In genomic region chr2:190859347-190860297, GRCh38 we compare ENCODE assay signal across 12 cellular contexts. TPM values are rescaled to one million over a fixed set of nuclear protein-coding genes. Genes with fewer than 3 reads are reported as not detected.
DNase-seq lines count a peak whose midpoint lies in the region; ATAC-seq and TF ChIP-seq lines count a peak whose summit lies in the region.
"Had no signal": no experiment of that assay in that cellular context is flagged by ENCODE, and none has a peak within 500 bp of the region (broad histone marks: within the 10 kb centered on the region; RNA-seq: fewer than 3 reads in every experiment).

No MANE protein-coding gene starts in this region.

- H3K27ac ChIP-seq in GM23338 (ENCODE audit: low read depth): peak overlapping the region; percentile 87
- peak overlapping the region; percentile 85 for H3K27ac ChIP-seq in SJSA1
- peak overlapping the region in 3 of 4 donors; percentile 39 to 59 (median 58) for H3K27ac ChIP-seq in sigmoid colon
- no peak overlapping the region for H3K27ac ChIP-seq in prostate gland
- H3K27ac ChIP-seq: heart right ventricle had no signal

- H3K27me3 Mint-ChIP-seq in GM23338 (ENCODE audit: insufficient read depth, low read depth, poor library complexity): peaks cover 6% of the 10 kb centered on the region
- no peaks in the 10 kb centered on the region for H3K27me3 Mint-ChIP-seq in activated T-helper 2 cell treated with anti-CD3 and anti-CD28 coated beads, Interferon-gamma antibody, Interleukin-2, Interleukin-4, amounts not matched to agents 10 μg/mL and 5 μg/mL and 100 μg/mL, durations not matched to agents 14 hours and 24 hours and 36 hours (ENCODE audit: low read depth)

- no peaks in the 10 kb centered on the region for H3K79me2 ChIP-seq in GM23338 (replicated peaks; ENCODE audit: insufficient read depth)

- H3K4me3 ChIP-seq in GM23338 (peak overlapping the region; percentile 20; the same call in 1 of the 2 replicates), SJSA1 (no peak overlapping the region), sigmoid colon (no peak overlapping the region), prostate gland (no peak overlapping the region)
- H3K4me3 ChIP-seq: heart right ventricle had no signal

- H3K36me3 ChIP-seq in GM23338 (ENCODE audit: insufficient read depth) (no peaks in the 10 kb centered on the region), SJSA1 (no peaks in the 10 kb centered on the region), sigmoid colon (no peaks in the 10 kb centered on the region), prostate gland (no peaks in the 10 kb centered on the region)
- H3K36me3 ChIP-seq: heart right ventricle had no signal

- H3K4me2 ChIP-seq in GM23338: peak overlapping the region; percentile 56

- no peak for TF ChIP-seq EP300 in sigmoid colon (IDR thresholded peaks at IDR 0.05)

- H3K4me1 Mint-ChIP-seq in GM23338: peaks cover 54% of the 10 kb centered on the region
- H3K4me1 Mint-ChIP-seq in activated T-helper 2 cell treated with anti-CD3 and anti-CD28 coated beads, Interferon-gamma antibody, Interleukin-2, Interleukin-4, amounts not matched to agents 10 μg/mL and 5 μg/mL and 100 μg/mL, durations not matched to agents 14 hours and 24 hours and 36 hours (ENCODE audit: low read depth): peaks cover 17% of the 10 kb centered on the region

- H3K36me3 Mint-ChIP-seq in GM23338 (ENCODE audit: low read depth): peaks cover 12% of the 10 kb centered on the region; the same call in 1 of the 3 replicates
- H3K36me3 Mint-ChIP-seq in activated T-helper 2 cell treated with anti-CD3 and anti-CD28 coated beads, Interferon-gamma antibody, Interleukin-2, Interleukin-4, amounts not matched to agents 10 μg/mL and 5 μg/mL and 100 μg/mL, durations not matched to agents 14 hours and 24 hours and 36 hours (ENCODE audit: low read depth): peaks cover 14% of the 10 kb centered on the region
- H3K36me3 Mint-ChIP-seq: stimulated activated effector memory CD8-positive, alpha-beta T cell treated with anti-CD3 and anti-CD28 coated beads, Interleukin-12 subunit alpha, Interleukin-12 subunit beta, amount 100 ng/mL, for 72 hours had no signal

- H3F3A ChIP-seq in GM23338 (replicated peaks; ENCODE audit: low read depth): peaks cover 6% of the 10 kb centered on the region; the same call in 1 of the 2 replicates

- no peak for TF ChIP-seq POLR2A in sigmoid colon (IDR thresholded peaks at IDR 0.05)
- TF ChIP-seq POLR2A in prostate gland (IDR thresholded peaks at IDR 0.05): no peak

- no peaks in the 10 kb centered on the region for H3K9me2 ChIP-seq in GM23338 (ENCODE audit: insufficient read depth)

- H3K27me3 ChIP-seq in GM23338 (ENCODE audit: insufficient read depth) (no peaks in the 10 kb centered on the region), SJSA1 (replicated peaks) (no peaks in the 10 kb centered on the region), sigmoid colon (no peaks in the 10 kb centered on the region), prostate gland (replicated peaks; ENCODE audit: insufficient read depth) (no peaks in the 10 kb centered on the region)
- H3K27me3 ChIP-seq: heart right ventricle had no signal

- H3K4me1 ChIP-seq in GM23338 (ENCODE audit: insufficient read depth) (peaks cover 34% of the 10 kb centered on the region), SJSA1 (replicated peaks) (peaks cover 65% of the 10 kb centered on the region), sigmoid colon (peaks cover 0 to 45% (median 42%) of the 10 kb centered on the region in 4 donors), prostate gland (replicated peaks) (no peaks in the 10 kb centered on the region)

- peaks cover 9% of the 10 kb centered on the region; the same call in 2 of the 3 replicates for H3K9me3 Mint-ChIP-seq in GM23338
- H3K9me3 Mint-ChIP-seq in activated T-helper 2 cell treated with anti-CD3 and anti-CD28 coated beads, Interferon-gamma antibody, Interleukin-2, Interleukin-4, amounts not matched to agents 10 μg/mL and 5 μg/mL and 100 μg/mL, durations not matched to agents 14 hours and 24 hours and 36 hours: peaks cover 26% of the 10 kb centered on the region

- DNase-seq in GM23338 (ENCODE audit: low spot score) (peak; percentile 30), SJSA1 (ENCODE audit: low read depth in 1 of 2, low spot score in 2 of 2) (peak; percentile 61 to 73), fibroblast of peridontal ligament (ENCODE audit: extremely low read depth) (peak; percentile 56), sigmoid colon (no peak), prostate gland (ENCODE audit: low spot score) (no peak), Ammon's horn (ENCODE audit: low spot score) (no peak), T1000 (lab: John Stamatoyannopoulos, UW) (no peak)
- no peak for DNase-seq in activated T-helper 2 cell treated with anti-CD3 and anti-CD28 coated beads, Interferon-gamma antibody, Interleukin-2, Interleukin-4, amounts not matched to agents 10 μg/mL and 5 μg/mL and 100 μg/mL, durations not matched to agents 14 hours and 24 hours and 36 hours (ENCODE audit: low spot score)
- DNase-seq: activated T-cell treated with anti-CD3 and anti-CD28 coated beads, Interleukin-2, amount 50 U/mL, for 48 hours; heart right ventricle; NCI-H1092 treated with DMSO at 0.1 percent for 48 hours had no signal

- no peak for TF ChIP-seq CTCF in GM23338 (conservative IDR thresholded peaks at IDR 0.05; ENCODE audit: low read depth in 2 of 2)
- no peak for TF ChIP-seq CTCF in sigmoid colon (IDR thresholded peaks at IDR 0.05)
- TF ChIP-seq CTCF in prostate gland (IDR thresholded peaks at IDR 0.05): no peak

- H4K20me1 ChIP-seq in GM23338 (replicated peaks; ENCODE audit: insufficient read depth): no peaks in the 10 kb centered on the region

- peak overlapping the region; percentile 13; the same call in 2 of the 3 replicates for H3K4me3 Mint-ChIP-seq in GM23338
- no peak overlapping the region for H3K4me3 Mint-ChIP-seq in activated T-helper 2 cell treated with anti-CD3 and anti-CD28 coated beads, Interferon-gamma antibody, Interleukin-2, Interleukin-4, amounts not matched to agents 10 μg/mL and 5 μg/mL and 100 μg/mL, durations not matched to agents 14 hours and 24 hours and 36 hours (ENCODE audit: low read depth)
- H3K4me3 Mint-ChIP-seq: stimulated activated effector memory CD8-positive, alpha-beta T cell treated with anti-CD3 and anti-CD28 coated beads, Interleukin-12 subunit alpha, Interleukin-12 subunit beta, amount 100 ng/mL, for 72 hours had no signal

- peak overlapping the region; percentile 77 for H3K27ac Mint-ChIP-seq in GM23338
- no peak overlapping the region for H3K27ac Mint-ChIP-seq in activated T-helper 2 cell treated with anti-CD3 and anti-CD28 coated beads, Interferon-gamma antibody, Interleukin-2, Interleukin-4, amounts not matched to agents 10 μg/mL and 5 μg/mL and 100 μg/mL, durations not matched to agents 14 hours and 24 hours and 36 hours
- H3K27ac Mint-ChIP-seq: stimulated activated effector memory CD8-positive, alpha-beta T cell treated with anti-CD3 and anti-CD28 coated beads, Interleukin-12 subunit alpha, Interleukin-12 subunit beta, amount 100 ng/mL, for 72 hours had no signal

- ATAC-seq in GM23338: peak; percentile 25; the same call in 2 of the 3 replicates
- ATAC-seq: stimulated activated effector memory CD8-positive, alpha-beta T cell treated with anti-CD3 and anti-CD28 coated beads, Interleukin-12 subunit alpha, Interleukin-12 subunit beta, amount 100 ng/mL, for 72 hours had no signal

- WGBS in sigmoid colon, 2 donors: 88 to 92% methylated on average over 6 of the region's 6 CpGs
- 38% methylated on average over 6 of the region's 6 CpGs for WGBS in prostate gland

- H3K9me3 ChIP-seq in SJSA1 (replicated peaks) (no peaks in the 10 kb centered on the region), sigmoid colon (no peaks in the 10 kb centered on the region), prostate gland (no peaks in the 10 kb centered on the region)
- H3K9me3 ChIP-seq: heart right ventricle had no signal

- no peak overlapping the region for H2AFZ ChIP-seq in GM23338

- intact Hi-C loops in sigmoid colon (cut with DNase I): no loop called here
- intact Hi-C loops in prostate gland (cut with DNase I): no loop called here
- intact Hi-C loops in activated T-helper 2 cell treated with anti-CD3 and anti-CD28 coated beads, Interferon-gamma antibody, Interleukin-2, Interleukin-4, amounts not matched to agents 10 μg/mL and 5 μg/mL and 100 μg/mL, durations not matched to agents 14 hours and 24 hours and 36 hours (cut with micrococcal nuclease): no loop called here

TF ChIP-seq in GM23338, 12 proteins besides CTCF, POLR2A, EP300 and RAD21 (continues in another document):
- TF ChIP-seq STAT1 (IDR thresholded peaks at IDR 0.05; ENCODE audit: unreplicated experiment): no peak
- no peak for TF ChIP-seq POLR2AphosphoS5 (IDR thresholded peaks at IDR 0.05; ENCODE audit: low read depth)
- TF ChIP-seq EZH2 (IDR thresholded peaks at IDR 0.05; ENCODE audit: low read depth, unreplicated experiment): no peak
- no peak for TF ChIP-seq CREB1 (CRISPR knock-in tag; IDR thresholded peaks at IDR 0.05; ENCODE audit: low read depth)
- no peak for TF ChIP-seq ZNF114 (CRISPR knock-in tag; IDR thresholded peaks at IDR 0.05)

RNA-seq across cellular contexts. Expression of gene GLS, which starts 21.0 kb away (rescaled TPM):
- 133 and 172 TPM in 2 replicates for total RNA-seq in GM23338 (2014; rRNA removed; shearing (Covaris generic))
- polyA plus RNA-seq in GM23338 (2016; fragmentation: Nextera tagmentation; extraction: Ambion mirVana) (38.1 and 43.2 TPM in 2 replicates), sigmoid colon (10 to 100 TPM; 15.0 to 27.1 (median 23.6) TPM)
- total RNA-seq in SJSA1 (2014; rRNA removed; shearing (Covaris generic)): 176 and 177 TPM in 2 replicates
- total RNA-seq in sigmoid colon (100 to 1,000 TPM in 2 of 4 donors, 10 to 100 TPM in 2; 87.1 to 139 (median 111) TPM), prostate gland (10 to 100 TPM; 30.6 to 74.9 TPM)
- total RNA-seq in activated T-helper 2 cell treated with anti-CD3 and anti-CD28 coated beads, Interferon-gamma antibody, Interleukin-2, Interleukin-4, amounts not matched to agents 10 μg/mL and 5 μg/mL and 100 μg/mL, durations not matched to agents 14 hours and 24 hours and 36 hours: 195 and 201 TPM in 2 replicates

Comparison
In these comparisons a context has a peak if more than half of its experiments do, and no peak if none do; other contexts are left out.
1. DNase-seq: peak in GM23338 (single experiment), SJSA1 (2 of 2) and fibroblast of peridontal ligament (single experiment); none in sigmoid colon (single experiment), prostate gland (single experiment), Ammon's horn (single experiment), T1000 (single experiment) and activated T-helper 2 cell treated with anti-CD3 and anti-CD28 coated beads, Interferon-gamma antibody, Interleukin-2, Interleukin-4, amounts not matched to agents 10 μg/mL and 5 μg/mL and 100 μg/mL, durations not matched to agents 14 hours and 24 hours and 36 hours (single experiment).
2. H3K27ac ChIP-seq: peak in GM23338 (single experiment), SJSA1 (single experiment) and sigmoid colon (3 of 4); none in prostate gland (0 of 2).